Comparison of ENCODE assay signal across 1 cellular context in the genomic region with DNA sequence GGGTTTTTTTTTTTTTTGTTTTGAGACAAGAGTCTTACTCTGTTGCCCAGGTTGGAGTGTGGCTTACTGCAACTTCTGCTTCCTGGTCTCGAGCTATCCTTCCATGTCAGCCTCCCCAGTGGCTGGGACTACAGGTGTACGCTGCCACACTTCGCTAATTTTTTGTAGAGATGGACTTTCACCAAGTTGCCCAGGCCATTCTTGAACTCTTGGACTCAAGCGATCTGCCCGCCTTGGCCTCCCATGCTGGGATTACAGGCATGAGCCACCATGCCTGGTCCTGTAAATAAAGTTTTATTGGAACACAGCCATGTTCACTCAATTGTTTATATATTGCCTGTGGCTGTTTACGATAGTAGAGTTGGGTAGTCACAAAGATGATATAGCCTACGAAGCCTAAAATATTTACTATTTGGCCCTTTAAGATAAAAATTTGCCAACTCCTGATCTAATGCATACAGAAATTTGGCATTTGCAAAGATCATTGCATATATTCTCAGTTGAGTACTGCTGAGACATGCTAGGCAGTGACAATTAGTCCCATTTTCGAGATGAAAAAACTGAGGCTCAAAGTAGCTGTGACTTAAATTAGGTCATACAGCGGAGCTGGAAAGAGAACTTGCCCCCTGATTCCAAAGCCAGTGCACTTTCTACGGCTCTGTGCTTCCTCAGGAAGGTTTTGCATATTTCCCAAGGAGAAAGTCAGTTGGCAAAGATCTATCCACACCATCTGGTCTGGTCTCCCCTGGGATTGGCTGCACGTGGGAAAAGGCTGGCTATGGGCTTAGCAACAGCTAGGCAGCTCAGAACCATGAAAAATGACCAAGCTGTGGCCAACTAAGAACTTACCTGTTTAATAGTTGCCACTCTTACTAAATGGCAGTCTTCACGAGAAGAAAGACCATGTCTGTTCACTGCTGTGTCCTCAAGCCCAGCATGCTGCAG.
TF ChIP-seq lines count a peak whose summit lies in the region.

No MANE protein-coding gene starts in this region.

TF ChIP-seq in GM12878, 131 proteins besides CTCF, POLR2A, EP300 and RAD21:
- TF ChIP-seq, protein P1, sequence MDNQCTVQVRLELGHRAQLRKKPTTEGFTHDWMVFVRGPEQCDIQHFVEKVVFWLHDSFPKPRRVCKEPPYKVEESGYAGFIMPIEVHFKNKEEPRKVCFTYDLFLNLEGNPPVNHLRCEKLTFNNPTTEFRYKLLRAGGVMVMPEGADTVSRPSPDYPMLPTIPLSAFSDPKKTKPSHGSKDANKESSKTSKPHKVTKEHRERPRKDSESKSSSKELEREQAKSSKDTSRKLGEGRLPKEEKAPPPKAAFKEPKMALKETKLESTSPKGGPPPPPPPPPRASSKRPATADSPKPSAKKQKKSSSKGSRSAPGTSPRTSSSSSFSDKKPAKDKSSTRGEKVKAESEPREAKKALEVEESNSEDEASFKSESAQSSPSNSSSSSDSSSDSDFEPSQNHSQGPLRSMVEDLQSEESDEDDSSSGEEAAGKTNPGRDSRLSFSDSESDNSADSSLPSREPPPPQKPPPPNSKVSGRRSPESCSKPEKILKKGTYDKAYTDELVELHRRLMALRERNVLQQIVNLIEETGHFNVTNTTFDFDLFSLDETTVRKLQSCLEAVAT (IDR thresholded peaks at IDR 0.05) = peak; percentile 62; the same call in 1 of the 2 replicates
- TF ChIP-seq, protein P2, sequence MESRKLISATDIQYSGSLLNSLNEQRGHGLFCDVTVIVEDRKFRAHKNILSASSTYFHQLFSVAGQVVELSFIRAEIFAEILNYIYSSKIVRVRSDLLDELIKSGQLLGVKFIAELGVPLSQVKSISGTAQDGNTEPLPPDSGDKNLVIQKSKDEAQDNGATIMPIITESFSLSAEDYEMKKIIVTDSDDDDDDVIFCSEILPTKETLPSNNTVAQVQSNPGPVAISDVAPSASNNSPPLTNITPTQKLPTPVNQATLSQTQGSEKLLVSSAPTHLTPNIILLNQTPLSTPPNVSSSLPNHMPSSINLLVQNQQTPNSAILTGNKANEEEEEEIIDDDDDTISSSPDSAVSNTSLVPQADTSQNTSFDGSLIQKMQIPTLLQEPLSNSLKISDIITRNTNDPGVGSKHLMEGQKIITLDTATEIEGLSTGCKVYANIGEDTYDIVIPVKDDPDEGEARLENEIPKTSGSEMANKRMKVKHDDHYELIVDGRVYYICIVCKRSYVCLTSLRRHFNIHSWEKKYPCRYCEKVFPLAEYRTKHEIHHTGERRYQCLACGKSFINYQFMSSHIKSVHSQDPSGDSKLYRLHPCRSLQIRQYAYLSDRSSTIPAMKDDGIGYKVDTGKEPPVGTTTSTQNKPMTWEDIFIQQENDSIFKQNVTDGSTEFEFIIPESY (IDR thresholded peaks at IDR 0.05) = peak; percentile 40; the same call in 1 of the 2 replicates
- TF ChIP-seq, protein P3, sequence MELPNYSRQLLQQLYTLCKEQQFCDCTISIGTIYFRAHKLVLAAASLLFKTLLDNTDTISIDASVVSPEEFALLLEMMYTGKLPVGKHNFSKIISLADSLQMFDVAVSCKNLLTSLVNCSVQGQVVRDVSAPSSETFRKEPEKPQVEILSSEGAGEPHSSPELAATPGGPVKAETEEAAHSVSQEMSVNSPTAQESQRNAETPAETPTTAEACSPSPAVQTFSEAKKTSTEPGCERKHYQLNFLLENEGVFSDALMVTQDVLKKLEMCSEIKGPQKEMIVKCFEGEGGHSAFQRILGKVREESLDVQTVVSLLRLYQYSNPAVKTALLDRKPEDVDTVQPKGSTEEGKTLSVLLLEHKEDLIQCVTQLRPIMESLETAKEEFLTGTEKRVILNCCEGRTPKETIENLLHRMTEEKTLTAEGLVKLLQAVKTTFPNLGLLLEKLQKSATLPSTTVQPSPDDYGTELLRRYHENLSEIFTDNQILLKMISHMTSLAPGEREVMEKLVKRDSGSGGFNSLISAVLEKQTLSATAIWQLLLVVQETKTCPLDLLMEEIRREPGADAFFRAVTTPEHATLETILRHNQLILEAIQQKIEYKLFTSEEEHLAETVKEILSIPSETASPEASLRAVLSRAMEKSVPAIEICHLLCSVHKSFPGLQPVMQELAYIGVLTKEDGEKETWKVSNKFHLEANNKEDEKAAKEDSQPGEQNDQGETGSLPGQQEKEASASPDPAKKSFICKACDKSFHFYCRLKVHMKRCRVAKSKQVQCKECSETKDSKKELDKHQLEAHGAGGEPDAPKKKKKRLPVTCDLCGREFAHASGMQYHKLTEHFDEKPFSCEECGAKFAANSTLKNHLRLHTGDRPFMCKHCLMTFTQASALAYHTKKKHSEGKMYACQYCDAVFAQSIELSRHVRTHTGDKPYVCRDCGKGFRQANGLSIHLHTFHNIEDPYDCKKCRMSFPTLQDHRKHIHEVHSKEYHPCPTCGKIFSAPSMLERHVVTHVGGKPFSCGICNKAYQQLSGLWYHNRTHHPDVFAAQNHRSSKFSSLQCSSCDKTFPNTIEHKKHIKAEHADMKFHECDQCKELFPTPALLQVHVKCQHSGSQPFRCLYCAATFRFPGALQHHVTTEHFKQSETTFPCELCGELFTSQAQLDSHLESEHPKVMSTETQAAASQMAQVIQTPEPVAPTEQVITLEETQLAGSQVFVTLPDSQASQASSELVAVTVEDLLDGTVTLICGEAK (IDR thresholded peaks at IDR 0.05; ENCODE audit: borderline replicate concordance) = peak; percentile 85
- TF ChIP-seq, protein P4, sequence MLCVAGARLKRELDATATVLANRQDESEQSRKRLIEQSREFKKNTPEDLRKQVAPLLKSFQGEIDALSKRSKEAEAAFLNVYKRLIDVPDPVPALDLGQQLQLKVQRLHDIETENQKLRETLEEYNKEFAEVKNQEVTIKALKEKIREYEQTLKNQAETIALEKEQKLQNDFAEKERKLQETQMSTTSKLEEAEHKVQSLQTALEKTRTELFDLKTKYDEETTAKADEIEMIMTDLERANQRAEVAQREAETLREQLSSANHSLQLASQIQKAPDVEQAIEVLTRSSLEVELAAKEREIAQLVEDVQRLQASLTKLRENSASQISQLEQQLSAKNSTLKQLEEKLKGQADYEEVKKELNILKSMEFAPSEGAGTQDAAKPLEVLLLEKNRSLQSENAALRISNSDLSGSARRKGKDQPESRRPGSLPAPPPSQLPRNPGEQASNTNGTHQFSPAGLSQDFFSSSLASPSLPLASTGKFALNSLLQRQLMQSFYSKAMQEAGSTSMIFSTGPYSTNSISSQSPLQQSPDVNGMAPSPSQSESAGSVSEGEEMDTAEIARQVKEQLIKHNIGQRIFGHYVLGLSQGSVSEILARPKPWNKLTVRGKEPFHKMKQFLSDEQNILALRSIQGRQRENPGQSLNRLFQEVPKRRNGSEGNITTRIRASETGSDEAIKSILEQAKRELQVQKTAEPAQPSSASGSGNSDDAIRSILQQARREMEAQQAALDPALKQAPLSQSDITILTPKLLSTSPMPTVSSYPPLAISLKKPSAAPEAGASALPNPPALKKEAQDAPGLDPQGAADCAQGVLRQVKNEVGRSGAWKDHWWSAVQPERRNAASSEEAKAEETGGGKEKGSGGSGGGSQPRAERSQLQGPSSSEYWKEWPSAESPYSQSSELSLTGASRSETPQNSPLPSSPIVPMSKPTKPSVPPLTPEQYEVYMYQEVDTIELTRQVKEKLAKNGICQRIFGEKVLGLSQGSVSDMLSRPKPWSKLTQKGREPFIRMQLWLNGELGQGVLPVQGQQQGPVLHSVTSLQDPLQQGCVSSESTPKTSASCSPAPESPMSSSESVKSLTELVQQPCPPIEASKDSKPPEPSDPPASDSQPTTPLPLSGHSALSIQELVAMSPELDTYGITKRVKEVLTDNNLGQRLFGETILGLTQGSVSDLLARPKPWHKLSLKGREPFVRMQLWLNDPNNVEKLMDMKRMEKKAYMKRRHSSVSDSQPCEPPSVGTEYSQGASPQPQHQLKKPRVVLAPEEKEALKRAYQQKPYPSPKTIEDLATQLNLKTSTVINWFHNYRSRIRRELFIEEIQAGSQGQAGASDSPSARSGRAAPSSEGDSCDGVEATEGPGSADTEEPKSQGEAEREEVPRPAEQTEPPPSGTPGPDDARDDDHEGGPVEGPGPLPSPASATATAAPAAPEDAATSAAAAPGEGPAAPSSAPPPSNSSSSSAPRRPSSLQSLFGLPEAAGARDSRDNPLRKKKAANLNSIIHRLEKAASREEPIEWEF (IDR thresholded peaks at IDR 0.05; ENCODE audit: insufficient replicate concordance, low read depth, low read length) = no peak
- TF ChIP-seq RCOR1 (conservative IDR thresholded peaks at IDR 0.05; ENCODE audit: low read depth, low read length) (no peak), SMAD1 (IDR thresholded peaks at IDR 0.05; ENCODE audit: low read depth, partially characterized antibody) (no peak), RB1 (IDR thresholded peaks at IDR 0.05; ENCODE audit: borderline replicate concordance) (no peak), KDM1A (IDR thresholded peaks at IDR 0.05; ENCODE audit: borderline replicate concordance) (no peak)
